1 cellular context compared by ENCODE assay signal in the genomic region with DNA sequence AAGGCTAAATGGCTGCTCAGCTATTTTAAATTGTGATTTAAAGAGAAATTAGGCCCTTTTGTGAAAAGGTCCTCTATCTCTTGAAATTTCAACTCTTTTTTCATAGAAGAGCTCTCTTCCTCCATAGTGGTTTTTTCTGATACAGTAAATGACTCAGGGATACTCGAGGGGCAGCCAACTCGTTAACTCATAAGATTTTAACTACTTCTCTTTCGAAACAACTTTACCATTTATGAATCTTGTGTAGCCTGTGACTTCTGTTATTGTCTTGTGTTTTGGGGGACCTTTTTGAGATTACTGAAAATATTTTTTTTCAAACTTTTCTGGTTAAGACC.
TF ChIP-seq lines count a peak whose summit lies in the region.

No MANE protein-coding gene starts in this region.

TF ChIP-seq in endothelial cell of umbilical vein, 7 proteins besides CTCF, POLR2A, EP300 and RAD21:
- TF ChIP-seq JUN (IDR thresholded peaks at IDR 0.05; ENCODE audit: borderline replicate concordance, insufficient read depth, insufficient read length, low read depth) (no peak), GATA2 (IDR thresholded peaks at IDR 0.05; ENCODE audit: insufficient read depth, insufficient read length, low read depth, low read length) (no peak), EZH2 (IDR thresholded peaks at IDR 0.05; ENCODE audit: borderline replicate concordance, low read depth, low read length, severe bottlenecking) (no peak), MYC (IDR thresholded peaks at IDR 0.05; ENCODE audit: low read depth, low read length) (no peak), POLR2AphosphoS5 (IDR thresholded peaks at IDR 0.05; ENCODE audit: insufficient read depth, low read depth, low read length) (no peak), FOS (IDR thresholded peaks at IDR 0.05; ENCODE audit: borderline replicate concordance, insufficient read depth, low read length) (no peak)
- TF ChIP-seq, protein P1, sequence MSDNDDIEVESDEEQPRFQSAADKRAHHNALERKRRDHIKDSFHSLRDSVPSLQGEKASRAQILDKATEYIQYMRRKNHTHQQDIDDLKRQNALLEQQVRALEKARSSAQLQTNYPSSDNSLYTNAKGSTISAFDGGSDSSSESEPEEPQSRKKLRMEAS (IDR thresholded peaks at IDR 0.05; ENCODE audit: insufficient read depth, insufficient read length) = no peak
